Comparison of ENCODE assay signal across 8 cellular contexts in genomic region chr5:172311026-172311425, GRCh38.
"Had no signal": no experiment of that assay in that cellular context is flagged by ENCODE, and none has a peak within 500 bp of the region (broad histone marks: within the 10 kb centered on the region; RNA-seq: fewer than 3 reads in every experiment).

No MANE protein-coding gene starts in this region.

- H3K4me3 Mint-ChIP-seq: IgD-negative memory B cell had no signal

- H3K4me2 ChIP-seq: KMS-11 had no signal

- H3K36me3 Mint-ChIP-seq: IgD-negative memory B cell had no signal

- H3K4me3 ChIP-seq: K562 had no signal

- H3K9ac ChIP-seq: KMS-11 had no signal

- ATAC-seq: HepG2, K562 had no signal

- H3K27ac Mint-ChIP-seq: IgD-negative memory B cell had no signal

- DNase-seq: IMR-90, KBM-7, KG1 had no signal

- H3K27ac ChIP-seq: HL-60, KMS-11 had no signal
